23 cellular contexts compared by ENCODE assay signal in the genomic region with DNA sequence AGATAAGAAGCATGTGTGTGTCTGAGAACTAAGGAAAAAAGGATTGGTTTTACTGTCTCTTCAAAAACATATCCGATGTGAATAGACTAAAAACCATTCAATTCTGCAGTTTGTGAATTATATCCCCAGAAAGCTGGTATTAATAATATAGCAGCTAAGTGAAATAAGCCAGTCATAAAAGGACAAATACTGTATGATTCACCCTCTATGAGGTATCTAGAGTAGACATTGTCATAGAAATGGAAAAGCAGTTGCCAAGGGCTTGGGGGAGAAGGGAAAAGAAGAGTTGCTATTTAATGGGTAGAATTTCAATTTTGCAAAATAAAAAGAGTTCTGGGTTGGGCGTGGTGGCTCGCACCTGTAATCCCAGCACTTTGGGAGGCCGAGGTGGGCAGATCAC.
A peak's percentile ranks its signal among the peaks of the same experiment; 100 is the strongest.
DNase-seq lines count a peak whose midpoint lies in the region; ATAC-seq and TF ChIP-seq lines count a peak whose summit lies in the region.
"Had no signal": no experiment of that assay in that cellular context is flagged by ENCODE, and none has a peak within 500 bp of the region (broad histone marks: within the 10 kb centered on the region; RNA-seq: fewer than 3 reads in every experiment).

No MANE protein-coding gene starts in this region.

- H3K79me2 ChIP-seq in GM23248 (ENCODE audit: insufficient read depth): peaks cover 47% of the 10 kb centered on the region

- peaks cover 5% of the 10 kb centered on the region; the same call in 1 of the 2 replicates for H4K20me1 ChIP-seq in GM23248 (ENCODE audit: insufficient read depth)

- no peak overlapping the region for H3K27ac Mint-ChIP-seq in activated CD4-positive, alpha-beta T cell treated with anti-CD3 and anti-CD28 coated beads for 36 hours
- H3K27ac Mint-ChIP-seq in activated T-helper 17 cell treated with anti-CD3 and anti-CD28 coated beads, Interleukin-2, amount 50 U/mL, for 72 hours: peak overlapping the region; percentile 35
- H3K27ac Mint-ChIP-seq in osteocyte (ENCODE audit: unreplicated experiment): peak overlapping the region; percentile 82
- H3K27ac Mint-ChIP-seq: T-helper 2 cell treated with Interferon-gamma antibody and Interleukin-4, amounts not matched to agents 5 μg/mL and 100 μg/mL, for 36 hours had no signal

- POLR2A ChIA-PET in activated CD4-positive, alpha-beta T cell treated with anti-CD3 and anti-CD28 coated beads for 36 hours (lab: Charles Lee): no interaction called here

- H3K4me2 ChIP-seq in GM23248 (ENCODE audit: unreplicated experiment): no peak overlapping the region

- H3K4me3 ChIP-seq in GM23248: no peak overlapping the region
- H3K4me3 ChIP-seq: GM12878, heart left ventricle, sigmoid colon, SK-N-MC, upper lobe of left lung had no signal

- H3F3A ChIP-seq in GM23248 (ENCODE audit: insufficient read depth): peaks cover 22% of the 10 kb centered on the region

- intact Hi-C loops in activated CD4-positive, alpha-beta T cell treated with anti-CD3 and anti-CD28 coated beads for 36 hours (cut with DNase I, micrococcal nuclease): no loop called here

- H3K27me3 Mint-ChIP-seq in activated CD4-positive, alpha-beta T cell treated with anti-CD3 and anti-CD28 coated beads for 36 hours: no peaks in the 10 kb centered on the region
- no peaks in the 10 kb centered on the region for H3K27me3 Mint-ChIP-seq in activated T-helper 17 cell treated with anti-CD3 and anti-CD28 coated beads, Interleukin-2, amount 50 U/mL, for 72 hours
- no peaks in the 10 kb centered on the region for H3K27me3 Mint-ChIP-seq in osteocyte (ENCODE audit: unreplicated experiment)

- CTCF ChIA-PET in activated CD4-positive, alpha-beta T cell treated with anti-CD3 and anti-CD28 coated beads for 36 hours (lab: Charles Lee): no interaction called here

- no peaks in the 10 kb centered on the region for H3K9me2 ChIP-seq in GM23248 (ENCODE audit: insufficient read depth)

- no peaks in the 10 kb centered on the region for H3K36me3 ChIP-seq in GM23248 (ENCODE audit: low read depth)
- H3K36me3 ChIP-seq: BE2C, heart left ventricle, sigmoid colon, upper lobe of left lung had no signal

- no peaks in the 10 kb centered on the region for H3K27me3 ChIP-seq in GM23248 (replicated peaks; ENCODE audit: insufficient read depth)
- H3K27me3 ChIP-seq: BE2C, heart left ventricle, sigmoid colon, upper lobe of left lung had no signal

- no peak for DNase-seq in activated CD4-positive, alpha-beta T cell treated with anti-CD3 and anti-CD28 coated beads for 36 hours
- no peak for DNase-seq in activated CD4-positive, alpha-beta T cell treated with anti-CD3 and anti-CD28 coated beads, Interleukin-2, amount 50 U/mL, for 1 hour
- DNase-seq in GM23248 (peak; percentile 56), osteocyte (ENCODE audit: extremely low spot score, unreplicated experiment) (no peak), SKM-1 treated with dmso at 0.1 percent for 144 hours (lab: John Stamatoyannopoulos, UW; ENCODE audit: unreplicated experiment) (no peak), OCI-M1 (lab: John Stamatoyannopoulos, UW) (no peak), hippocampal formation (lab: John Stamatoyannopoulos, UW) (no peak)
- DNase-seq: activated CD4-positive, alpha-beta T cell treated with anti-CD3 and anti-CD28 coated beads, Interleukin-2, amount 50 U/mL, for 4 hours; activated naive CD4-positive, alpha-beta T cell treated with anti-CD3 and anti-CD28 coated beads, Interleukin-2, amount 50 U/mL, for 16 hours; BE2C; DMS79 treated with DMSO at 0.1 percent for 48 hours; heart left ventricle; left cardiac atrium; mammary epithelial cell; NCI-H1092; NCI-H187; NCI-H526 treated with DMSO at 0.1 percent for 48 hours; sigmoid colon; upper lobe of left lung had no signal

- H3K9ac ChIP-seq in GM23248: no peak overlapping the region

- ATAC-seq in activated CD4-positive, alpha-beta T cell treated with anti-CD3 and anti-CD28 coated beads for 36 hours: peak; percentile 71
- ATAC-seq in activated T-helper 17 cell treated with anti-CD3 and anti-CD28 coated beads, Interleukin-2, amount 50 U/mL, for 72 hours (replicated peaks): peak; percentile 85
- ATAC-seq: GM12878, heart left ventricle had no signal

- no peaks in the 10 kb centered on the region for H3K9me3 ChIP-seq in GM23248 (ENCODE audit: low read depth)
- H3K9me3 ChIP-seq: BE2C, sigmoid colon, upper lobe of left lung had no signal

- H3K27ac ChIP-seq in GM23248: no peak overlapping the region
- H3K27ac ChIP-seq: heart left ventricle, sigmoid colon, SK-N-MC, upper lobe of left lung had no signal

- H2AFZ ChIP-seq in GM23248: no peak overlapping the region

- 64 to 66% methylated on average over 4 of the region's 4 CpGs for WGBS in GM23248 (ENCODE audit: low coverage in 1 of 2, low lambda C conversion rate in 2 of 2, missing lambda C conversion rate in 2 of 2), 2 experiments

- in situ Hi-C loops in GM23248 (cut with MboI): no loop called here

- H3K4me1 ChIP-seq in GM23248 (ENCODE audit: insufficient read depth): peaks cover 14% of the 10 kb centered on the region; the same call in 1 of the 2 replicates

- H3K4me1 Mint-ChIP-seq in activated CD4-positive, alpha-beta T cell treated with anti-CD3 and anti-CD28 coated beads for 36 hours: peaks cover 23% of the 10 kb centered on the region
- H3K4me1 Mint-ChIP-seq in activated T-helper 17 cell treated with anti-CD3 and anti-CD28 coated beads, Interleukin-2, amount 50 U/mL, for 72 hours: peaks cover 29% of the 10 kb centered on the region
- H3K4me1 Mint-ChIP-seq in osteocyte (ENCODE audit: unreplicated experiment): peaks cover 46% of the 10 kb centered on the region

- no peak for TF ChIP-seq CTCF in osteocyte (IDR thresholded peaks at IDR 0.05)

- peaks cover 3% of the 10 kb centered on the region for H3K9me3 Mint-ChIP-seq in activated CD4-positive, alpha-beta T cell treated with anti-CD3 and anti-CD28 coated beads for 36 hours (ENCODE audit: low read depth)
- peaks cover 8% of the 10 kb centered on the region for H3K9me3 Mint-ChIP-seq in activated T-helper 17 cell treated with anti-CD3 and anti-CD28 coated beads, Interleukin-2, amount 50 U/mL, for 72 hours
- no peaks in the 10 kb centered on the region for H3K9me3 Mint-ChIP-seq in osteocyte (ENCODE audit: unreplicated experiment)

- H3K36me3 Mint-ChIP-seq in activated CD4-positive, alpha-beta T cell treated with anti-CD3 and anti-CD28 coated beads for 36 hours (ENCODE audit: low read depth): peaks cover 2% of the 10 kb centered on the region
- H3K36me3 Mint-ChIP-seq in activated T-helper 17 cell treated with anti-CD3 and anti-CD28 coated beads, Interleukin-2, amount 50 U/mL, for 72 hours (ENCODE audit: low read depth): peaks cover 25% of the 10 kb centered on the region
- peaks cover 3% of the 10 kb centered on the region for H3K36me3 Mint-ChIP-seq in osteocyte (ENCODE audit: unreplicated experiment)

- no peak overlapping the region for H3K4me3 Mint-ChIP-seq in activated CD4-positive, alpha-beta T cell treated with anti-CD3 and anti-CD28 coated beads for 36 hours
- peak overlapping the region; percentile 9 for H3K4me3 Mint-ChIP-seq in activated T-helper 17 cell treated with anti-CD3 and anti-CD28 coated beads, Interleukin-2, amount 50 U/mL, for 72 hours
- H3K4me3 Mint-ChIP-seq in osteocyte (ENCODE audit: unreplicated experiment): no peak overlapping the region
- H3K4me3 Mint-ChIP-seq: T-helper 2 cell treated with Interferon-gamma antibody and Interleukin-4, amounts not matched to agents 5 μg/mL and 100 μg/mL, for 36 hours had no signal
